ENCODE assay signal across 17 cellular contexts in the genomic region with DNA sequence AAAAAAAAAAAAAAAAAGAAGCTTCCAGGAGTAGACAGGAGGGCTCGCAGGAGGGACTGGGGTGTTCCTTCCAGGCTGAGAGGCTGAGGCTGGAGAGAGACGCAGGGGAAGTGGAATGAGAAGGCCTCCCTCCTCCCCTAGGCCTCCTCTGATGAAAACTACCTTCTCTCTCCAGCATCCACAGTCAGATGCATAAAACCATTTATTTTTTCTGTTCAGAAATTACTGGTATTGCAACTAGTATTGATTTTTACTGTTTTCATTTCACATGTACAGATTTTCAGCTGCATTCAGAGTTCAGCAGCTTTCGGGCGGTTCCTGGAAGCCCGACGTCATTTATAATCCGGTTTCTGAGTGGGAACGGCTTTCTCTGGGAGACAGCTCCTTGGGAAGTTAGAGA. TPM values are rescaled to one million over a fixed set of nuclear protein-coding genes. Genes with fewer than 3 reads are reported as not detected.
DNase-seq lines count a peak whose midpoint lies in the region; ATAC-seq and TF ChIP-seq lines count a peak whose summit lies in the region.
"Had no signal": no experiment of that assay in that cellular context is flagged by ENCODE, and none has a peak within 500 bp of the region (broad histone marks: within the 10 kb centered on the region; RNA-seq: fewer than 3 reads in every experiment).

No MANE protein-coding gene starts in this region.

- peak overlapping the region; percentile 29 for H3K27ac ChIP-seq in left ventricle myocardium inferior (replicated peaks)
- H3K27ac ChIP-seq in right atrium auricular region = no peak overlapping the region
- H3K27ac ChIP-seq: suprapubic skin had no signal

- H3K9me3 Mint-ChIP-seq in endothelial cell (ENCODE audit: unreplicated experiment) = no peaks in the 10 kb centered on the region
- H3K9me3 Mint-ChIP-seq in type B pancreatic cell = no peaks in the 10 kb centered on the region
- H3K9me3 Mint-ChIP-seq in activated CD4-positive, alpha-beta T cell treated with anti-CD3 and anti-CD28 coated beads for 36 hours (ENCODE audit: low read depth) = no peaks in the 10 kb centered on the region
- H3K9me3 Mint-ChIP-seq: activated naive CD4-positive, alpha-beta T cell treated with anti-CD3 and anti-CD28 coated beads, Interleukin-2, amount 50 U/mL, for 24 hours had no signal

- POLR2A ChIA-PET in activated CD4-positive, alpha-beta T cell treated with anti-CD3 and anti-CD28 coated beads for 36 hours (lab: Charles Lee) = no interaction called here

- H3K27me3 ChIP-seq in left ventricle myocardium inferior (ENCODE audit: low read depth) (peaks cover 56% of the 10 kb centered on the region), right atrium auricular region (no peaks in the 10 kb centered on the region), NT2/D1 (ENCODE audit: insufficient read depth, insufficient read length) (peaks cover 17% of the 10 kb centered on the region)
- H3K27me3 ChIP-seq: breast epithelium, right lobe of liver, suprapubic skin had no signal

- no peaks in the 10 kb centered on the region for H3K36me3 ChIP-seq in left ventricle myocardium inferior
- no peaks in the 10 kb centered on the region for H3K36me3 ChIP-seq in right atrium auricular region
- no peaks in the 10 kb centered on the region for H3K36me3 ChIP-seq in NT2/D1 (ENCODE audit: insufficient read depth, insufficient read length, low read length)
- H3K36me3 ChIP-seq: breast epithelium, right lobe of liver, suprapubic skin had no signal

- CTCF ChIA-PET in activated CD4-positive, alpha-beta T cell treated with anti-CD3 and anti-CD28 coated beads for 36 hours (lab: Charles Lee) = interaction anchor here (1.0 to 1.6 kb wide), 5 partner anchors 10 to 638 kb away, joined by 3 to 6 read pairs (median 5); a partner anchor contains a TSS

- TF ChIP-seq CTCF in left ventricle myocardium inferior (IDR thresholded peaks at IDR 0.05; ENCODE audit: borderline replicate concordance) (no peak), right atrium auricular region (IDR thresholded peaks at IDR 0.05) (no peak), endothelial cell (IDR thresholded peaks at IDR 0.05; ENCODE audit: unreplicated experiment) (no peak), type B pancreatic cell (conservative IDR thresholded peaks at IDR 0.05) (no peak)

- H3K4me1 Mint-ChIP-seq in endothelial cell (ENCODE audit: unreplicated experiment) (peaks cover 29% of the 10 kb centered on the region), type B pancreatic cell (ENCODE audit: unreplicated experiment) (peaks cover 27% of the 10 kb centered on the region)
- H3K4me1 Mint-ChIP-seq in activated CD4-positive, alpha-beta T cell treated with anti-CD3 and anti-CD28 coated beads for 36 hours = peaks cover 33% of the 10 kb centered on the region

- peak overlapping the region; percentile 61 for H3K9ac ChIP-seq in NT2/D1 (ENCODE audit: insufficient read length, low read depth)

- no peaks in the 10 kb centered on the region for H3K9me3 ChIP-seq in left ventricle myocardium inferior (replicated peaks)
- no peaks in the 10 kb centered on the region for H3K9me3 ChIP-seq in right atrium auricular region
- no peaks in the 10 kb centered on the region for H3K9me3 ChIP-seq in NT2/D1 (ENCODE audit: insufficient read depth, low read length)
- H3K9me3 ChIP-seq: breast epithelium, right lobe of liver, suprapubic skin had no signal

- H3K27me3 Mint-ChIP-seq in endothelial cell (ENCODE audit: unreplicated experiment) (peaks cover 5% of the 10 kb centered on the region), type B pancreatic cell (peaks cover 9% of the 10 kb centered on the region)
- H3K27me3 Mint-ChIP-seq in activated CD4-positive, alpha-beta T cell treated with anti-CD3 and anti-CD28 coated beads for 36 hours = peaks cover 2% of the 10 kb centered on the region
- H3K27me3 Mint-ChIP-seq: activated naive CD4-positive, alpha-beta T cell treated with anti-CD3 and anti-CD28 coated beads, Interleukin-2, amount 50 U/mL, for 24 hours had no signal

- H3K36me3 Mint-ChIP-seq in endothelial cell (ENCODE audit: low read depth, unreplicated experiment) (no peaks in the 10 kb centered on the region), type B pancreatic cell (no peaks in the 10 kb centered on the region)
- no peaks in the 10 kb centered on the region for H3K36me3 Mint-ChIP-seq in activated CD4-positive, alpha-beta T cell treated with anti-CD3 and anti-CD28 coated beads for 36 hours (ENCODE audit: low read depth)
- H3K36me3 Mint-ChIP-seq: activated naive CD4-positive, alpha-beta T cell treated with anti-CD3 and anti-CD28 coated beads, Interleukin-2, amount 50 U/mL, for 24 hours had no signal

- intact Hi-C loops in left ventricle myocardium inferior (cut with micrococcal nuclease) = loop anchor here (10.0 kb wide), 1 partner anchor 344 kb away; a partner anchor contains a TSS
- intact Hi-C loops in activated CD4-positive, alpha-beta T cell treated with anti-CD3 and anti-CD28 coated beads for 36 hours (cut with DNase I, micrococcal nuclease) = loop anchor here in 1 of 2 experiments (5.0 kb wide), 1 partner anchor 112 kb away; no protein-coding TSS in a partner anchor

- H3K27ac Mint-ChIP-seq in endothelial cell (ENCODE audit: unreplicated experiment) = peak overlapping the region; percentile 53
- no peak overlapping the region for H3K27ac Mint-ChIP-seq in type B pancreatic cell
- H3K27ac Mint-ChIP-seq in activated CD4-positive, alpha-beta T cell treated with anti-CD3 and anti-CD28 coated beads for 36 hours = no peak overlapping the region

- H3K4me3 Mint-ChIP-seq in endothelial cell (ENCODE audit: unreplicated experiment) = no peak overlapping the region
- H3K4me3 Mint-ChIP-seq in type B pancreatic cell = peak overlapping the region; percentile 47
- no peak overlapping the region for H3K4me3 Mint-ChIP-seq in activated CD4-positive, alpha-beta T cell treated with anti-CD3 and anti-CD28 coated beads for 36 hours

- no peak for ATAC-seq in activated CD4-positive, alpha-beta T cell treated with anti-CD3 and anti-CD28 coated beads for 36 hours

- no peak overlapping the region for H3K4me3 ChIP-seq in left ventricle myocardium inferior
- H3K4me3 ChIP-seq in right atrium auricular region = no peak overlapping the region
- no peak overlapping the region for H3K4me3 ChIP-seq in NT2/D1 (ENCODE audit: insufficient read length, low read depth)
- H3K4me3 ChIP-seq: right lobe of liver, suprapubic skin had no signal

- H3K4me1 ChIP-seq in left ventricle myocardium inferior (peaks cover 41% of the 10 kb centered on the region), right atrium auricular region (peaks cover 0 to 14% of the 10 kb centered on the region in 2 donors), NT2/D1 (ENCODE audit: insufficient read depth, insufficient read length) (peaks cover 15% of the 10 kb centered on the region)

- DNase-seq in left ventricle myocardium inferior = no peak
- DNase-seq in right atrium auricular region (ENCODE audit: low spot score) = no peak
- no peak for DNase-seq in NT2/D1 (ENCODE audit: low read depth, low spot score)
- no peak for DNase-seq in endothelial cell (ENCODE audit: low spot score)
- no peak for DNase-seq in type B pancreatic cell (ENCODE audit: extremely low spot score, unreplicated experiment)
- no peak for DNase-seq in DMS79 treated with DMSO at 0.1 percent for 48 hours (lab: John Stamatoyannopoulos, UW)
- DNase-seq in NOMO-1 treated with dmso at 0.1 percent for 144 hours (lab: John Stamatoyannopoulos, UW; ENCODE audit: unreplicated experiment) = no peak
- DNase-seq in activated CD4-positive, alpha-beta T cell treated with anti-CD3 and anti-CD28 coated beads for 36 hours = no peak
- DNase-seq: activated CD4-positive, CD25-positive, alpha-beta regulatory T cell; NCI-H2081 treated with DMSO at 0.1 percent for 48 hours; NCI-H748 treated with DMSO at 0.1 percent for 48 hours; right lobe of liver; stimulated activated CD4-positive, alpha-beta T cell treated with anti-CD3 and anti-CD28 coated beads, Interleukin-2, amount 100 ng/mL, for 24 hours; SW 1271 had no signal

RNA-seq across cellular contexts. Expression of a gene that starts 6.8 kb away (rescaled TPM):
- total RNA-seq in left ventricle myocardium inferior (1.2 TPM), right atrium auricular region (1 to 10 TPM in 1 of 2 donors, under 1 TPM in 1; 0.74 to 3.5 TPM), endothelial cell (ENCODE audit: unreplicated experiment) (1.6 TPM), type B pancreatic cell (ENCODE audit: low replicate concordance) (0.21 and 0.53 TPM in 2 replicates)
- total RNA-seq in activated CD4-positive, alpha-beta T cell treated with anti-CD3 and anti-CD28 coated beads for 36 hours = under 1 TPM; 0.11 to 0.21 TPM
